36 cellular contexts compared by ENCODE assay signal in genomic region chr11:126739499-126740145, GRCh38.
DNase-seq lines count a peak whose midpoint lies in the region; ATAC-seq and TF ChIP-seq lines count a peak whose summit lies in the region.
"Had no signal": no experiment of that assay in that cellular context is flagged by ENCODE, and none has a peak within 500 bp of the region (broad histone marks: within the 10 kb centered on the region; RNA-seq: fewer than 3 reads in every experiment).

No MANE protein-coding gene starts in this region.

- no peak overlapping the region for H3K9ac ChIP-seq in GM23248

- peak overlapping the region in 3 of 5 experiments; percentile 42 to 85 (median 76) for H3K27ac Mint-ChIP-seq in brain
- H3K27ac Mint-ChIP-seq: activated naive CD8-positive, alpha-beta T cell treated with anti-CD3 and anti-CD28 coated beads, Interleukin-2, amount 50 U/mL, for 24 hours; CD4-positive, alpha-beta T cell; dendritic cell treated with granulocyte-macrophage colony-stimulating factor and Interleukin-4, amounts not matched to agents 40 ng/mL and 50 ng/mL, for 4 days; endodermal cell; naive thymus-derived CD4-positive, alpha-beta T cell; stimulated activated naive B cell treated with anti-CD40 and anti-IgM and Interleukin-4, amounts not matched to agents 10 μg/mL and 1 μg/mL and 100 μg/mL, for 72 hours had no signal

- no peak overlapping the region for H3K4me3 ChIP-seq in AG04450 (ENCODE audit: low read depth, low read length)
- no peak overlapping the region for H3K4me3 ChIP-seq in GM23248
- H3K4me3 ChIP-seq: gastroesophageal sphincter, GM23338, hepatocyte, lung, SK-N-MC had no signal

- no peaks in the 10 kb centered on the region for H3K9me2 ChIP-seq in GM23248 (ENCODE audit: insufficient read depth)

- 0 out of 2 replicates have a peak, but pooled peaks cover 9% of the 10 kb centered on the region for H3F3A ChIP-seq in GM23248 (ENCODE audit: insufficient read depth)

- TF ChIP-seq CTCF in AG04450 (IDR thresholded peaks at IDR 0.05; ENCODE audit: low read depth, low read length): no peak
- TF ChIP-seq CTCF in brain (conservative IDR thresholded peaks at IDR 0.05): no peak
- TF ChIP-seq CTCF in GM20000 (IDR thresholded peaks at IDR 0.05; ENCODE audit: extremely low read depth, missing control alignments): no peak
- no peak for TF ChIP-seq CTCF in GM10248 (IDR thresholded peaks at IDR 0.05; ENCODE audit: control extremely low read depth, extremely low read depth, low read depth, missing control alignments)

- H4K20me1 ChIP-seq in GM23248 (ENCODE audit: insufficient read depth): no peaks in the 10 kb centered on the region

- CTCF ChIA-PET in AG04450 (lab: Charles Lee): interaction anchor here (0.8 to 3.5 kb wide), 2 partner anchors 18 to 251 kb away, joined by 3 to 15 read pairs; no protein-coding TSS in a partner anchor
- CTCF ChIA-PET in GM10248 (lab: Yijun Ruan, JAX): interaction anchor here (1.4 kb wide), 1 partner anchor 13 kb away, joined by 3 read pairs; no protein-coding TSS in a partner anchor

- peaks cover 7% of the 10 kb centered on the region; the same call in 1 of the 2 replicates for H3K4me1 ChIP-seq in GM23248 (ENCODE audit: insufficient read depth)
- H3K4me1 ChIP-seq: gastroesophageal sphincter had no signal

- peaks cover 4% of the 10 kb centered on the region for H3K27me3 Mint-ChIP-seq in brain
- H3K27me3 Mint-ChIP-seq: dendritic cell treated with granulocyte-macrophage colony-stimulating factor and Interleukin-4, amounts not matched to agents 40 ng/mL and 50 ng/mL, for 4 days; stimulated activated naive B cell treated with anti-CD40 and anti-IgM and Interleukin-4, amounts not matched to agents 10 μg/mL and 1 μg/mL and 100 μg/mL, for 72 hours had no signal

- no peak for DNase-seq in AG04450 (ENCODE audit: low read depth, low spot score)
- peak; percentile 55 for DNase-seq in GM23248
- DNase-seq in kidney tubule cell (ENCODE audit: low spot score): peak; percentile 19
- no peak for DNase-seq in NOMO-1 (lab: John Stamatoyannopoulos, UW; ENCODE audit: unreplicated experiment in 2 of 2)
- no peak for DNase-seq in GM20000 (ENCODE audit: low spot score)
- DNase-seq in GM10248 (ENCODE audit: extremely low spot score): no peak
- DNase-seq: activated CD4-positive, alpha-beta T cell treated with anti-CD3 and anti-CD28 coated beads, Interleukin-2, amount 50 U/mL, for 48 hours; activated CD4-positive, CD25-positive, alpha-beta regulatory T cell treated with anti-CD3 and anti-CD28 coated beads, Interleukin-2, amount 50 U/mL, for 72 hours; activated naive CD8-positive, alpha-beta T cell treated with anti-CD3 and anti-CD28 coated beads, Interleukin-2, amount 50 U/mL, for 24 hours; activated T-cell treated with anti-CD3 and anti-CD28 coated beads, Interleukin-2, amount 50 U/mL, for 48 hours; AML-193; CD4-positive, alpha-beta T cell; DMS 273 treated with DMSO at 0.1 percent for 48 hours; EL; endodermal cell; kidney glomerular epithelial cell; MM.1S; naive thymus-derived CD4-positive, alpha-beta T cell; NCI-H1105 treated with DMSO at 0.1 percent for 48 hours; NCI-H1930; NCI-H524; stimulated activated naive B cell treated with anti-CD40 and anti-IgM and Interleukin-4, amounts not matched to agents 10 μg/mL and 1 μg/mL and 100 μg/mL, for 72 hours; substantia nigra; T-helper 2 cell; trophoblast cell had no signal

- WGBS in GM23248 (ENCODE audit: low coverage in 1 of 2, low lambda C conversion rate in 2 of 2, missing lambda C conversion rate in 2 of 2), 2 experiments: 33 to 35% methylated on average over 2 of the region's 2 CpGs

- H3K27me3 ChIP-seq in AG04450 (ENCODE audit: control insufficient read depth, insufficient read depth, low read length) (no peaks in the 10 kb centered on the region), GM23248 (replicated peaks; ENCODE audit: insufficient read depth) (no peaks in the 10 kb centered on the region)

- H3K9me3 Mint-ChIP-seq in brain: no peaks in the 10 kb centered on the region
- H3K9me3 Mint-ChIP-seq: activated naive CD8-positive, alpha-beta T cell treated with anti-CD3 and anti-CD28 coated beads, Interleukin-2, amount 50 U/mL, for 24 hours; CD4-positive, alpha-beta T cell; dendritic cell treated with granulocyte-macrophage colony-stimulating factor and Interleukin-4, amounts not matched to agents 40 ng/mL and 50 ng/mL, for 4 days; endodermal cell; GM23338; stimulated activated naive B cell treated with anti-CD40 and anti-IgM and Interleukin-4, amounts not matched to agents 10 μg/mL and 1 μg/mL and 100 μg/mL, for 72 hours had no signal

- in situ Hi-C loops in GM23248 (cut with MboI): no loop called here

- no peak overlapping the region for H3K4me2 ChIP-seq in GM23248 (ENCODE audit: unreplicated experiment)
- H3K4me2 ChIP-seq: hepatocyte had no signal

- H3K4me1 Mint-ChIP-seq in brain: peaks cover 74% of the 10 kb centered on the region
- H3K4me1 Mint-ChIP-seq: activated naive CD8-positive, alpha-beta T cell treated with anti-CD3 and anti-CD28 coated beads, Interleukin-2, amount 50 U/mL, for 24 hours; naive thymus-derived CD4-positive, alpha-beta T cell; stimulated activated naive B cell treated with anti-CD40 and anti-IgM and Interleukin-4, amounts not matched to agents 10 μg/mL and 1 μg/mL and 100 μg/mL, for 72 hours had no signal

- H3K79me2 ChIP-seq in GM23248 (ENCODE audit: insufficient read depth): no peaks in the 10 kb centered on the region
- H3K79me2 ChIP-seq: hepatocyte had no signal

- no peak for ATAC-seq in HG02759 (IDR thresholded peaks at IDR 0.05; ENCODE audit: unreplicated experiment)
- ATAC-seq: activated naive CD8-positive, alpha-beta T cell treated with anti-CD3 and anti-CD28 coated beads, Interleukin-2, amount 50 U/mL, for 24 hours; esophagus mucosa; gastroesophageal sphincter; naive thymus-derived CD4-positive, alpha-beta T cell; stimulated activated naive B cell treated with anti-CD40 and anti-IgM and Interleukin-4, amounts not matched to agents 10 μg/mL and 1 μg/mL and 100 μg/mL, for 72 hours had no signal

- no peaks in the 10 kb centered on the region for H3K36me3 Mint-ChIP-seq in brain
- H3K36me3 Mint-ChIP-seq: naive thymus-derived CD4-positive, alpha-beta T cell; stimulated activated naive B cell treated with anti-CD40 and anti-IgM and Interleukin-4, amounts not matched to agents 10 μg/mL and 1 μg/mL and 100 μg/mL, for 72 hours had no signal

- H3K36me3 ChIP-seq in GM23248 (ENCODE audit: low read depth): no peaks in the 10 kb centered on the region
- H3K36me3 ChIP-seq: gastroesophageal sphincter had no signal

- peak overlapping the region; percentile 13 for H3K27ac ChIP-seq in AG04450 (ENCODE audit: low read depth, low read length)
- no peak overlapping the region for H3K27ac ChIP-seq in GM23248
- H3K27ac ChIP-seq: 22Rv1, gastroesophageal sphincter, hepatocyte, HL-60, SK-N-MC had no signal

- H2AFZ ChIP-seq in GM23248: no peak overlapping the region
- H2AFZ ChIP-seq: hepatocyte had no signal

- POLR2A ChIA-PET in AG04450 (lab: Yijun Ruan, JAX) (no interaction called here), GM10248 (lab: Yijun Ruan, JAX) (no interaction called here)

- H3K9me3 ChIP-seq in AG04450 (ENCODE audit: control insufficient read depth, insufficient read depth, low read length) (no peaks in the 10 kb centered on the region), GM23248 (ENCODE audit: low read depth) (no peaks in the 10 kb centered on the region)
- H3K9me3 ChIP-seq: gastroesophageal sphincter had no signal

- H3K4me3 Mint-ChIP-seq in brain: no peak overlapping the region
- H3K4me3 Mint-ChIP-seq: activated naive CD8-positive, alpha-beta T cell treated with anti-CD3 and anti-CD28 coated beads, Interleukin-2, amount 50 U/mL, for 24 hours; CD4-positive, alpha-beta T cell; dendritic cell treated with granulocyte-macrophage colony-stimulating factor and Interleukin-4, amounts not matched to agents 40 ng/mL and 50 ng/mL, for 4 days; endodermal cell; GM23338; naive thymus-derived CD4-positive, alpha-beta T cell; stimulated activated naive B cell treated with anti-CD40 and anti-IgM and Interleukin-4, amounts not matched to agents 10 μg/mL and 1 μg/mL and 100 μg/mL, for 72 hours had no signal

Comparison
In these comparisons a context has a peak if more than half of its experiments do, and no peak if none do; other contexts are left out.
1. DNase-seq: peak in GM23248 (single experiment) and kidney tubule cell (single experiment); none in AG04450 (single experiment), NOMO-1 (0 of 2), GM20000 (single experiment) and GM10248 (single experiment).